Comparison of ENCODE assay signal across 8 cellular contexts in genomic region chr7:129225206-129225930, GRCh38. TPM values are rescaled to one million over a fixed set of nuclear protein-coding genes. Genes with fewer than 3 reads are reported as not detected.
DNase-seq lines count a peak whose midpoint lies in the region; ATAC-seq and FAIRE-seq lines count a peak whose summit lies in the region.

No MANE protein-coding gene starts in this region.

- ATAC-seq in GM18511 (IDR thresholded peaks at IDR 0.05; ENCODE audit: unreplicated experiment) (peak; percentile 50), HG02759 (IDR thresholded peaks at IDR 0.05; ENCODE audit: unreplicated experiment) (peak; percentile 36), left lobe of liver (peak; percentile 56)
- peak; percentile 30 to 42 for ATAC-seq in activated CD4-positive, CD25-positive, alpha-beta regulatory T cell treated with anti-CD3 and anti-CD28 coated beads, Interleukin-2, amount 50 U/mL, for 24 hours

- no peak for FAIRE-seq in HTR-8/SVneo (lab: Jason Lieb, UNC)

- DNase-seq in NCI-H146 (lab: John Stamatoyannopoulos, UW) (peak; percentile 72), cerebellum (ENCODE audit: low spot score) (peak; percentile 36), left lobe of liver (ENCODE audit: low spot score) (peak; percentile 69), HTR-8/SVneo (ENCODE audit: insufficient read length, low spot score) (no peak)
- peak; percentile 25 for DNase-seq in stimulated activated CD4-positive, alpha-beta T cell treated with anti-CD3 and anti-CD28 coated beads, Interleukin-2, amount 100 ng/mL, for 4 hours (ENCODE audit: low read depth)

RNA-seq across cellular contexts. Expression of gene AHCYL2, which starts 0.5 kb away (rescaled TPM):
- 35.9 TPM for total RNA-seq in cerebellum
- 9.9 TPM for total RNA-seq in left lobe of liver

RNA-seq across cellular contexts. Expression of gene SMO, which starts 36.9 kb away (rescaled TPM):
- total RNA-seq in cerebellum (20.0 TPM), left lobe of liver (22.1 TPM)
